Comparison of ENCODE assay signal across 9 cellular contexts in the genomic region with DNA sequence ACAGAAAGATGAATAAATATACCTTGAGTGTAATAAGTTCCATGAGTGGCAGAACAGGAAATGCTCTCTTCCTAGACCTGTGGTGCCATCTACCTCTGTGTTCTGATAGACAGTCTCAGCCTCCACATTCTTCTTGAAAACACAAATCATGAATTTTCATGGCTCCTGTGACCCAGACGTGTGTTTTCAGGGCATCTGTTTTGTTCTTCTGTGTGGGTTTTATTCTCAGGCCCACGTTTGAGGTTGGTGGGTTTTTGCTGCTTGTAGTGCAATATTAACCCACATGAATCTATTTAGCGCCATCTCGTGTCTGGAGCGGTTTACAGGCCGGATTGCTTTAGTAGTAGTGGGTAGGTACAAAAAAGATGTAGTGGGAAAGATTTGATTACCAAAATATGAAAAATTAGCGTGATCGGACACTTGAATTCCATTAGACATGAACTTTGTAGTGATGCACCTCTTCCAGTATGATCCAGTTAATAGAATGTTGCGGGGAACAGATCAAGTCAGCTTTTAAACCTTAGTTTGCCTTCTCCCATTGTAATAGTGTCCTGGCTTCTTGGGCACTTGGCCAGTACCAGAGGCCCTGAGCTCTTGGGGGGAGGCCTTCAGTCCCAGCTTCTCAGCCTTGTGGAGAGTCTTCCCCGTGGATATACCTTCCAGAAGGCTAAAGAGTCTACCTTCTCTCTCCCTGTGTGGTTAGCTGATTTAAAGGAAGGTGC.
DNase-seq lines count a peak whose midpoint lies in the region; ATAC-seq and TF ChIP-seq lines count a peak whose summit lies in the region.
"Had no signal": no experiment of that assay in that cellular context is flagged by ENCODE, and none has a peak within 500 bp of the region (broad histone marks: within the 10 kb centered on the region; RNA-seq: fewer than 3 reads in every experiment).

No MANE protein-coding gene starts in this region.

- 26% methylated on average over 10 of the region's 10 CpGs for WGBS in SK-N-SH (ENCODE audit: low lambda C conversion rate)

- intact Hi-C loops in activated T-helper 1 cell treated with anti-CD3 and anti-CD28 coated beads, Interleukin-12 subunit alpha, Interleukin-12 subunit beta, Interleukin-2, Interleukin-4 antibody, amounts not matched to agents 30 ng/mL and 10 ng/mL and 1 ng/mL, durations not matched to agents 14 hours and 24 hours and 36 hours (cut with micrococcal nuclease), result loop anchor here (1.0 to 10.0 kb wide), 2 partner anchors 555 to 817 kb away; no protein-coding TSS in a partner anchor

- H3K9me3 Mint-ChIP-seq in activated T-helper 1 cell treated with anti-CD3 and anti-CD28 coated beads, Interleukin-12 subunit alpha, Interleukin-12 subunit beta, Interleukin-2, Interleukin-4 antibody, amounts not matched to agents 30 ng/mL and 10 ng/mL and 1 ng/mL, durations not matched to agents 14 hours and 24 hours and 36 hours, result no peaks in the 10 kb centered on the region
- H3K9me3 Mint-ChIP-seq: activated naive CD4-positive, alpha-beta T cell treated with anti-CD3 and anti-CD28 coated beads, Interleukin-2, amount 50 U/mL, for 24 hours had no signal

- H3K4me3 Mint-ChIP-seq in activated T-helper 1 cell treated with anti-CD3 and anti-CD28 coated beads, Interleukin-12 subunit alpha, Interleukin-12 subunit beta, Interleukin-2, Interleukin-4 antibody, amounts not matched to agents 30 ng/mL and 10 ng/mL and 1 ng/mL, durations not matched to agents 14 hours and 24 hours and 36 hours, result no peak overlapping the region
- H3K4me3 Mint-ChIP-seq: activated naive CD4-positive, alpha-beta T cell treated with anti-CD3 and anti-CD28 coated beads, Interleukin-2, amount 50 U/mL, for 24 hours had no signal

- no peak overlapping the region for H3K4me2 ChIP-seq in SK-N-SH

- H3K9me2 ChIP-seq in SK-N-SH, result no peaks in the 10 kb centered on the region

- CTCF ChIA-PET in SK-N-SH (lab: Yijun Ruan, JAX), result interaction anchor here (0.7 to 1.8 kb wide), 25 partner anchors 11 to 477 kb away, joined by 3 to 7 read pairs (median 4); a partner anchor contains a TSS

- H3K4me3 ChIP-seq in SK-N-SH (ENCODE audit: low read depth in 2 of 2, low read length in 1 of 2) (peak overlapping the region in 1 of 2 experiments; percentile 31; a peak in 1 of 4 replicates), fibroblast of the aortic adventitia (ENCODE audit: low read depth, low read length) (no peak overlapping the region)

- no peaks in the 10 kb centered on the region for H3K36me3 ChIP-seq in SK-N-SH (replicated peaks in 1 of 2; ENCODE audit: control insufficient read depth in 1 of 2, insufficient read depth in 2 of 2, low read length in 1 of 2)

- no peaks in the 10 kb centered on the region for H4K20me1 ChIP-seq in SK-N-SH (ENCODE audit: insufficient read depth)

- POLR2A ChIA-PET in SK-N-SH (lab: Yijun Ruan, JAX), result interaction anchor here (0.7 kb wide), 1 partner anchor 274 kb away, joined by 4 read pairs; a partner anchor contains a TSS

- H3K27me3 Mint-ChIP-seq in activated T-helper 1 cell treated with anti-CD3 and anti-CD28 coated beads, Interleukin-12 subunit alpha, Interleukin-12 subunit beta, Interleukin-2, Interleukin-4 antibody, amounts not matched to agents 30 ng/mL and 10 ng/mL and 1 ng/mL, durations not matched to agents 14 hours and 24 hours and 36 hours (ENCODE audit: insufficient read depth), result peaks cover 16% of the 10 kb centered on the region

- H3K36me3 Mint-ChIP-seq in activated T-helper 1 cell treated with anti-CD3 and anti-CD28 coated beads, Interleukin-12 subunit alpha, Interleukin-12 subunit beta, Interleukin-2, Interleukin-4 antibody, amounts not matched to agents 30 ng/mL and 10 ng/mL and 1 ng/mL, durations not matched to agents 14 hours and 24 hours and 36 hours (ENCODE audit: low read depth), result no peaks in the 10 kb centered on the region
- H3K36me3 Mint-ChIP-seq: activated naive CD4-positive, alpha-beta T cell treated with anti-CD3 and anti-CD28 coated beads, Interleukin-2, amount 50 U/mL, for 24 hours had no signal

- no peaks in the 10 kb centered on the region for H3K9me3 ChIP-seq in SK-N-SH

- no peak for ATAC-seq in HG03521 (IDR thresholded peaks at IDR 0.05; ENCODE audit: unreplicated experiment)

- TF ChIP-seq RAD21 in SK-N-SH (IDR thresholded peaks at IDR 0.05; ENCODE audit: low read length), result peak; percentile 77

- H3F3A ChIP-seq in SK-N-SH (replicated peaks; ENCODE audit: insufficient read depth), result peaks cover 7% of the 10 kb centered on the region

- no peak overlapping the region for H3K27ac Mint-ChIP-seq in activated T-helper 1 cell treated with anti-CD3 and anti-CD28 coated beads, Interleukin-12 subunit alpha, Interleukin-12 subunit beta, Interleukin-2, Interleukin-4 antibody, amounts not matched to agents 30 ng/mL and 10 ng/mL and 1 ng/mL, durations not matched to agents 14 hours and 24 hours and 36 hours
- H3K27ac Mint-ChIP-seq: activated naive CD4-positive, alpha-beta T cell treated with anti-CD3 and anti-CD28 coated beads, Interleukin-2, amount 50 U/mL, for 24 hours had no signal

- peak; percentile 93 for TF ChIP-seq CTCF in LNCAP (IDR thresholded peaks at IDR 0.05)
- TF ChIP-seq CTCF in SK-N-SH (IDR thresholded peaks at IDR 0.05), result peak; percentile 74
- TF ChIP-seq CTCF in fibroblast of the aortic adventitia (IDR thresholded peaks at IDR 0.05; ENCODE audit: insufficient read depth, low read length), result peak; percentile 67

- no peaks in the 10 kb centered on the region for H3K79me2 ChIP-seq in SK-N-SH (ENCODE audit: insufficient read depth)

- peak overlapping the region in 1 of 2 experiments; percentile 14; a peak in 1 of 4 replicates for H3K27ac ChIP-seq in SK-N-SH (ENCODE audit: low read depth in 2 of 2, low read length in 1 of 2)

- no peak for TF ChIP-seq EP300 in SK-N-SH (IDR thresholded peaks at IDR 0.05; ENCODE audit: borderline replicate concordance in 1 of 2, low read depth in 1 of 2, low read length in 1 of 2)

- no peak overlapping the region for H3K9ac ChIP-seq in SK-N-SH

- DNase-seq in activated T-cell treated with anti-CD3 and anti-CD28 coated beads for 48 hours (ENCODE audit: low read depth) (peak; percentile 4), SK-N-SH (peak; percentile 48), fibroblast of the aortic adventitia (ENCODE audit: low read depth) (peak; percentile 78), pons (ENCODE audit: low spot score) (peak; percentile 53)
- no peak for DNase-seq in activated T-cell treated with anti-CD3 and anti-CD28 coated beads, Interleukin-2, amount 50 U/mL, for 1 hour
- DNase-seq in activated T-helper 1 cell treated with anti-CD3 and anti-CD28 coated beads, Interleukin-12 subunit alpha, Interleukin-12 subunit beta, Interleukin-2, Interleukin-4 antibody, amounts not matched to agents 30 ng/mL and 10 ng/mL and 1 ng/mL, durations not matched to agents 14 hours and 24 hours and 36 hours (ENCODE audit: low spot score), result no peak

- H3K4me1 ChIP-seq in SK-N-SH (ENCODE audit: control insufficient read depth in 1 of 2, insufficient read depth in 2 of 2, low read depth in 1 of 2, low read length in 1 of 2), result peaks cover 0 to 2% of the 10 kb centered on the region in 2 experiments; a peak in 2 of 4 replicates

- 0 out of 2 replicates have a peak overlapping the region, but pooled peaks have one; percentile 8 for H2AFZ ChIP-seq in SK-N-SH (ENCODE audit: low read depth)

- no peaks in the 10 kb centered on the region for H3K27me3 ChIP-seq in SK-N-SH (ENCODE audit: insufficient read depth)

- no peaks in the 10 kb centered on the region for H3K4me1 Mint-ChIP-seq in activated T-helper 1 cell treated with anti-CD3 and anti-CD28 coated beads, Interleukin-12 subunit alpha, Interleukin-12 subunit beta, Interleukin-2, Interleukin-4 antibody, amounts not matched to agents 30 ng/mL and 10 ng/mL and 1 ng/mL, durations not matched to agents 14 hours and 24 hours and 36 hours (ENCODE audit: low read depth)
- H3K4me1 Mint-ChIP-seq: activated naive CD4-positive, alpha-beta T cell treated with anti-CD3 and anti-CD28 coated beads, Interleukin-2, amount 50 U/mL, for 24 hours had no signal

TF ChIP-seq in SK-N-SH, 30 proteins besides CTCF, POLR2A, EP300 and RAD21:
- TF ChIP-seq MXI1 (IDR thresholded peaks at IDR 0.05; ENCODE audit: low read depth, low read length), result no peak
- peak; percentile 66 for TF ChIP-seq SMC3 (IDR thresholded peaks at IDR 0.05; ENCODE audit: low read depth, low read length)

Comparison
In these comparisons a context has a peak if more than half of its experiments do, and no peak if none do; other contexts are left out.
1. DNase-seq: peak in activated T-cell treated with anti-CD3 and anti-CD28 coated beads for 48 hours (single experiment), SK-N-SH (single experiment), fibroblast of the aortic adventitia (single experiment) and pons (single experiment); none in activated T-cell treated with anti-CD3 and anti-CD28 coated beads, Interleukin-2, amount 50 U/mL, for 1 hour (single experiment) and activated T-helper 1 cell treated with anti-CD3 and anti-CD28 coated beads, Interleukin-12 subunit alpha, Interleukin-12 subunit beta, Interleukin-2, Interleukin-4 antibody, amounts not matched to agents 30 ng/mL and 10 ng/mL and 1 ng/mL, durations not matched to agents 14 hours and 24 hours and 36 hours (single experiment).
2. Peak in every context shown above with its lines, with median percentiles within 50 percentile points of each other: CTCF ChIP-seq.